ENCODE assay signal across 22 cellular contexts in the genomic region with DNA sequence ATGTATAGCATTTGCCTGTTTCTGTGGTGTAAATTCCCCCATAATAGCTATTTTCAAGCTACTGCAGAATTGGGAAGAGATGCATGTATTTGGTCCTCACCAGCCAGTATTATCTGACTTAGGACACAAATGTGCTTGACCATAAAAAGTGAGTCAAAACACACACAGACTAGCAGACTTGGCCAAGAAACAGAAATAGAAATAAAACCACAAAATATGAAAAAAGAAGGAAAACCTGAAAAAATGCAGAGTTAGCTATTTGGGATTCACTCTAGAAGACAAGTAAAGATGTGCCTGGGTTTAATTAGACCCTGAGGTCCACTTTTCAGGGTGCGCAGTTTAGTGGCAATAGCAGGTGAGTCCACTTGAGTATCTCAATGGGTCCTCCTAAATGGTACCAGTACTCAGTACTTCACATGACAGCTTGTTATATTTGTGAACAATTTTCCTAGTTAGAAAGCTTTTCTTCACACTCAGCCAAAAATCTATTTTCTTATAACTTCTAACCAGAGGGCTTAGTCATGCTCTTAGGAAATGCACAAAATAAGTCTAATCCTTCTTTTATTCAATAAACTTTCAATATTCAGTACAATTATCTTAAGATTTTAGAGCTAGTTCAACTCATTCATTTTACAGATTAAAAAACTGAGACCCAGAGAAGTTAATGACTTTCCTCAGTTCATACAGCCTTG.
"Had no signal": no experiment of that assay in that cellular context is flagged by ENCODE, and none has a peak within 500 bp of the region (broad histone marks: within the 10 kb centered on the region; RNA-seq: fewer than 3 reads in every experiment).

No MANE protein-coding gene starts in this region.

- H3K27ac Mint-ChIP-seq: activated CD4-positive, alpha-beta memory T cell treated with anti-CD3 and anti-CD28 coated beads, Interleukin-2, amount 10 ng/mL, durations not matched to agents 7 days and 5 days; activated CD4-positive, alpha-beta T cell treated with anti-CD3 and anti-CD28 coated beads, Interleukin-2, amount 10 ng/mL, durations not matched to agents 24 days and 14 days; activated naive CD4-positive, alpha-beta T cell treated with anti-CD3 and anti-CD28 coated beads, Interleukin-2, amount 10 ng/mL, durations not matched to agents 7 days and 5 days; brain; dendritic cell treated with granulocyte-macrophage colony-stimulating factor and Interleukin-4, amounts not matched to agents 40 ng/mL and 50 ng/mL, for 4 days; memory B cell; nephron; stimulated activated effector memory CD8-positive, alpha-beta T cell treated with anti-CD3 and anti-CD28 coated beads, Interleukin-12 subunit alpha, Interleukin-12 subunit beta, amount 100 ng/mL, for 72 hours; stimulated activated naive CD8-positive, alpha-beta T cell treated with anti-CD3 and anti-CD28 coated beads, Interleukin-15, amount 100 ng/mL, for 72 hours had no signal

- H3K4me1 Mint-ChIP-seq: activated CD4-positive, alpha-beta memory T cell treated with anti-CD3 and anti-CD28 coated beads, Interleukin-2, amount 10 ng/mL, durations not matched to agents 7 days and 5 days; activated CD4-positive, alpha-beta T cell treated with anti-CD3 and anti-CD28 coated beads, Interleukin-2, amount 10 ng/mL, durations not matched to agents 24 days and 14 days; activated naive CD4-positive, alpha-beta T cell treated with anti-CD3 and anti-CD28 coated beads, Interleukin-2, amount 10 ng/mL, durations not matched to agents 7 days and 5 days; brain; memory B cell; nephron; stimulated activated effector memory CD8-positive, alpha-beta T cell treated with anti-CD3 and anti-CD28 coated beads, Interleukin-12 subunit alpha, Interleukin-12 subunit beta, amount 100 ng/mL, for 72 hours; stimulated activated naive CD8-positive, alpha-beta T cell treated with anti-CD3 and anti-CD28 coated beads, Interleukin-15, amount 100 ng/mL, for 72 hours had no signal

- H3K27me3 ChIP-seq: heart right ventricle, tibial artery had no signal

- DNase-seq: activated CD4-positive, alpha-beta memory T cell treated with anti-CD3 and anti-CD28 coated beads, Interleukin-2, amount 10 ng/mL, durations not matched to agents 7 days and 5 days; activated CD4-positive, alpha-beta T cell treated with anti-CD3 and anti-CD28 coated beads, Interleukin-2, amount 10 ng/mL, durations not matched to agents 24 days and 14 days; activated effector memory CD4-positive, alpha-beta T cell treated with anti-CD3 and anti-CD28 coated beads, Interleukin-2, amount 50 U/mL, for 16 hours; activated naive CD4-positive, alpha-beta T cell treated with anti-CD3 and anti-CD28 coated beads, Interleukin-2, amount 10 ng/mL, durations not matched to agents 7 days and 5 days; amygdala; effector memory CD4-positive, alpha-beta T cell; heart right ventricle; islet precursor cell; left cardiac atrium; right cardiac atrium; stimulated activated CD4-positive, alpha-beta T cell treated with anti-CD3 and anti-CD28 coated beads, Interleukin-1b, Interleukin-23, amount 100 ng/mL, for 48 hours; stimulated activated naive CD8-positive, alpha-beta T cell treated with anti-CD3 and anti-CD28 coated beads, Interleukin-15, amount 100 ng/mL, for 72 hours; tibial artery had no signal

- H3K4me1 ChIP-seq: heart right ventricle, parathyroid adenoma had no signal

- H3K36me3 Mint-ChIP-seq: activated naive CD4-positive, alpha-beta T cell treated with anti-CD3 and anti-CD28 coated beads, Interleukin-2, amount 10 ng/mL, durations not matched to agents 7 days and 5 days; brain; memory B cell; stimulated activated effector memory CD8-positive, alpha-beta T cell treated with anti-CD3 and anti-CD28 coated beads, Interleukin-12 subunit alpha, Interleukin-12 subunit beta, amount 100 ng/mL, for 72 hours had no signal

- H3K27ac ChIP-seq: heart right ventricle, parathyroid adenoma, VCaP had no signal

- H3K4me3 Mint-ChIP-seq: activated CD4-positive, alpha-beta memory T cell treated with anti-CD3 and anti-CD28 coated beads, Interleukin-2, amount 10 ng/mL, durations not matched to agents 7 days and 5 days; activated CD4-positive, alpha-beta T cell treated with anti-CD3 and anti-CD28 coated beads, Interleukin-2, amount 10 ng/mL, durations not matched to agents 24 days and 14 days; activated naive CD4-positive, alpha-beta T cell treated with anti-CD3 and anti-CD28 coated beads, Interleukin-2, amount 10 ng/mL, durations not matched to agents 7 days and 5 days; brain; dendritic cell treated with granulocyte-macrophage colony-stimulating factor and Interleukin-4, amounts not matched to agents 40 ng/mL and 50 ng/mL, for 4 days; memory B cell; nephron; stimulated activated effector memory CD8-positive, alpha-beta T cell treated with anti-CD3 and anti-CD28 coated beads, Interleukin-12 subunit alpha, Interleukin-12 subunit beta, amount 100 ng/mL, for 72 hours; stimulated activated naive CD8-positive, alpha-beta T cell treated with anti-CD3 and anti-CD28 coated beads, Interleukin-15, amount 100 ng/mL, for 72 hours had no signal

- H3K4me3 ChIP-seq: heart right ventricle, skin epidermis, tibial artery had no signal

- ATAC-seq: activated CD4-positive, CD25-positive, alpha-beta regulatory T cell treated with anti-CD3 and anti-CD28 coated beads, Interleukin-2, amount 50 U/mL, for 24 hours; heart right ventricle; left cardiac atrium; right cardiac atrium; stimulated activated effector memory CD8-positive, alpha-beta T cell treated with anti-CD3 and anti-CD28 coated beads, Interleukin-12 subunit alpha, Interleukin-12 subunit beta, amount 100 ng/mL, for 72 hours; stimulated activated naive CD8-positive, alpha-beta T cell treated with anti-CD3 and anti-CD28 coated beads, Interleukin-15, amount 100 ng/mL, for 72 hours had no signal

- H3K36me3 ChIP-seq: heart right ventricle, tibial artery had no signal

- H2AFZ ChIP-seq: parathyroid adenoma had no signal

- H3K9ac ChIP-seq: parathyroid adenoma had no signal

- H3K9me3 ChIP-seq: heart right ventricle, tibial artery had no signal

- H3K9me3 Mint-ChIP-seq: activated CD4-positive, alpha-beta memory T cell treated with anti-CD3 and anti-CD28 coated beads, Interleukin-2, amount 10 ng/mL, durations not matched to agents 7 days and 5 days; activated CD4-positive, alpha-beta T cell treated with anti-CD3 and anti-CD28 coated beads, Interleukin-2, amount 10 ng/mL, durations not matched to agents 24 days and 14 days; activated naive CD4-positive, alpha-beta T cell treated with anti-CD3 and anti-CD28 coated beads, Interleukin-2, amount 10 ng/mL, durations not matched to agents 7 days and 5 days; stimulated activated effector memory CD8-positive, alpha-beta T cell treated with anti-CD3 and anti-CD28 coated beads, Interleukin-12 subunit alpha, Interleukin-12 subunit beta, amount 100 ng/mL, for 72 hours; stimulated activated naive CD8-positive, alpha-beta T cell treated with anti-CD3 and anti-CD28 coated beads, Interleukin-15, amount 100 ng/mL, for 72 hours had no signal

- H3K79me2 ChIP-seq: parathyroid adenoma had no signal

- H3K27me3 Mint-ChIP-seq: activated naive CD4-positive, alpha-beta T cell treated with anti-CD3 and anti-CD28 coated beads, Interleukin-2, amount 10 ng/mL, durations not matched to agents 7 days and 5 days; brain; dendritic cell treated with granulocyte-macrophage colony-stimulating factor and Interleukin-4, amounts not matched to agents 40 ng/mL and 50 ng/mL, for 4 days; stimulated activated naive CD8-positive, alpha-beta T cell treated with anti-CD3 and anti-CD28 coated beads, Interleukin-15, amount 100 ng/mL, for 72 hours had no signal
